Comparison of ENCODE assay signal across 8 cellular contexts in the genomic region with DNA sequence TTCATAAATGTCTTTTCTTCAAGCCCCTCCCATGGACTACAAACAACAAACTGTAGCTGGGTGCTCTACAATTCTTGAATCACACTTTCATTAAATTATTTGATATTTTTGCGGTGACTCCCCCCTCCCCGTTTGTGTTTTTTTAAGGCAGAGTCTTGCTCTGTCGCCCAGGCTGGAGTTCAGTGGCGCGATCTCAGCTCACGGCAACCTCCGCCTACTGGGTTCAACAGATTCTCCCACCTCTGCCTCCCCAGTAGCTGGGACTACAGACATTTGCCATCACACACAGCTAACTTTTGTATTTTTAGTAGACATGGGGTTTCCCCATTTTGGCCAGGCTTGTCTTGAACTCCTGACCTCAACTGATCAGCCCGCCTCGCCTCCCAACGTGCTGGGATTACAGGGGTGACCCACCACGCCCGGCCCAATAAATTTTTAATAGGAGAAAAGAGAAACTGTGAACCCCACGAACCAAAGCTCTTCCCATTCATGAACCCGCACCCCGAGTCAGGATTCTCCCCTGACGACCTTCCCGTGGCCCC. TPM values are rescaled to one million over a fixed set of nuclear protein-coding genes. Genes with fewer than 3 reads are reported as not detected.
DNase-seq lines count a peak whose midpoint lies in the region; ATAC-seq and TF ChIP-seq lines count a peak whose summit lies in the region.

No MANE protein-coding gene starts in this region.

- H3K4me1 ChIP-seq in BLaER1, result peaks cover 9% of the 10 kb centered on the region; the same call in 1 of the 2 replicates

- peak overlapping the region; percentile 95 for H3K27ac ChIP-seq in BLaER1

- peak overlapping the region; percentile 99 for H3K27ac Mint-ChIP-seq in natural killer cell

- DNase-seq in MG63 (no peak), choroid plexus epithelial cell (ENCODE audit: low read depth) (peak; percentile 7), natural killer cell (peak; percentile 45), medulla oblongata (ENCODE audit: extremely low spot score) (no peak), GM19238 (ENCODE audit: insufficient read length, low spot score) (no peak)
- DNase-seq in NK-92 treated with Interleukin-12 subunit alpha and Interleukin-12 subunit beta, amount 100 ng/mL, for 24 hours (lab: John Stamatoyannopoulos, UW), result no peak
- DNase-seq in stimulated activated CD8-positive, alpha-beta memory T cell treated with anti-CD3 and anti-CD28 coated beads, Interleukin-4, amount 100 ng/mL, for 48 hours, result no peak

- H3K9me3 Mint-ChIP-seq in natural killer cell, result no peaks in the 10 kb centered on the region

- H3K9me3 ChIP-seq in BLaER1 (peaks cover 82% of the 10 kb centered on the region), MG63 (peaks cover 64% of the 10 kb centered on the region)

- no peaks in the 10 kb centered on the region for H4K20me1 ChIP-seq in BLaER1

- H3K36me3 ChIP-seq in BLaER1 (peaks cover 46% of the 10 kb centered on the region), MG63 (peaks cover 6% of the 10 kb centered on the region)

- H3K27me3 Mint-ChIP-seq in natural killer cell (ENCODE audit: low read depth in 2 of 2), result no peaks in the 10 kb centered on the region

- H3K4me3 ChIP-seq in BLaER1 (peak overlapping the region; percentile 87), MG63 (peak overlapping the region; percentile 51), choroid plexus epithelial cell (ENCODE audit: low read depth, low read length) (peak overlapping the region; percentile 92)

- TF ChIP-seq CTCF in choroid plexus epithelial cell (conservative IDR thresholded peaks at IDR 0.05; ENCODE audit: low read depth, low read length) (no peak), natural killer cell (IDR thresholded peaks at IDR 0.05) (no peak)

- H3K4me1 Mint-ChIP-seq in natural killer cell, result peaks cover 32 to 33% of the 10 kb centered on the region in 2 donors

- intact Hi-C loops in natural killer cell (cut with micrococcal nuclease), result loop anchor here (1.0 to 5.0 kb wide), 7 partner anchors 44 to 746 kb away; a partner anchor contains a TSS

- peak overlapping the region; percentile 80 for H3K4me2 ChIP-seq in BLaER1

- peak overlapping the region; percentile 98 for H3K4me3 Mint-ChIP-seq in natural killer cell

- peak; percentile 23 to 43 (median 27) for ATAC-seq in natural killer cell

- no peaks in the 10 kb centered on the region for H3K36me3 Mint-ChIP-seq in natural killer cell

- H3K27me3 ChIP-seq in BLaER1 (no peaks in the 10 kb centered on the region), MG63 (no peaks in the 10 kb centered on the region)

- peak overlapping the region; percentile 94 for H3K9ac ChIP-seq in BLaER1

RNA-seq across cellular contexts. Expression of a gene that starts 0.7 kb away (rescaled TPM):
- total RNA-seq in MG63 (2014; rRNA removed; shearing (Covaris generic); ENCODE audit: low replicate concordance), result 1.0 and 9.6 TPM in 2 replicates
- 10 to 100 TPM; 35.0 to 62.8 (median 44.0) TPM for total RNA-seq in natural killer cell

RNA-seq across cellular contexts. Expression of a gene that starts 44.8 kb away (rescaled TPM):
- total RNA-seq in MG63 (2014; rRNA removed; shearing (Covaris generic); ENCODE audit: low replicate concordance), result 1.1 and 4.3 TPM in 2 replicates
- 10 to 100 TPM in 2 of 3 donors, 1 to 10 TPM in 1; 8.6 to 14.7 (median 10.1) TPM for total RNA-seq in natural killer cell

Comparison
In these comparisons a context has a peak if more than half of its experiments do, and no peak if none do; other contexts are left out.
1. DNase-seq: peak in choroid plexus epithelial cell (single experiment) and natural killer cell (single experiment); none in MG63 (single experiment), medulla oblongata (single experiment), GM19238 (single experiment), NK-92 treated with Interleukin-12 subunit alpha and Interleukin-12 subunit beta, amount 100 ng/mL, for 24 hours (single experiment) and stimulated activated CD8-positive, alpha-beta memory T cell treated with anti-CD3 and anti-CD28 coated beads, Interleukin-4, amount 100 ng/mL, for 48 hours (single experiment).
2. Peak in every context shown above with its lines, with median percentiles within 50 percentile points of each other: H3K4me3 ChIP-seq.